22 cellular contexts compared by ENCODE assay signal in the genomic region with DNA sequence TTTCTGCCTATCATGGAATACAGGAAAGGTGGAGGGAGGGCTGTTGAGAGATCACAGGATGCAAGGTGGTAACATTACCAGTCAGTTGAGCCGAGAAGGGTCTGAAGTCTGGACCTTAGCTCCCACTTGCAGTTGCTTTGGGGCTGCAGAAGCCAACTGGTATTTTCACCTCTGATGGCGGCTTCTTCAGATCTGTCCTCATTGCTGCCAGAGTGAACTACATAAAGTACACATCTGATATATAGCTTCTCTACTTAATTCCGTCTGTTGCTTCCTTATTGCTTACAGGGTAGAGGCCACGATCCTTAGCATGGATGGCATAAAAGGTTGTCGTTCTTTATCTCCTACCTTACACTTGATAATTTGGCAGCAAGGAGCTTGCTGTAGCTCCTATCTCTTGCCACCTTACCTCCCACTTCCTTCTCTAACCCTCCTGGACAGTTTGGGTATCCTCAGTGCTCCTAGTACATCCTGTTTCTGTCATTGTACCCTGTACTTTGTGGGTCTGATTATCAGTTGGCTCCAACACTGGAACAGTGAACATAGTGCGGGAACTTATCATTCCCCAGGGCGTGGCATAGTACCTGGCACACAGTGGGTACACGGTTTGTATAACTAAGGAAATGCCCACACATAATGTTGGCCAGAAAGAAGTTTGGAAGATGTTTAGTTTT. TPM values are rescaled to one million over a fixed set of nuclear protein-coding genes. Genes with fewer than 3 reads are reported as not detected.
A peak's percentile ranks its signal among the peaks of the same experiment; 100 is the strongest.
DNase-seq lines count a peak whose midpoint lies in the region; ATAC-seq and TF ChIP-seq lines count a peak whose summit lies in the region.
"Had no signal": no experiment of that assay in that cellular context is flagged by ENCODE, and none has a peak within 500 bp of the region (broad histone marks: within the 10 kb centered on the region; RNA-seq: fewer than 3 reads in every experiment).

No MANE protein-coding gene starts in this region.

- H3F3A ChIP-seq in Loucy (ENCODE audit: low read depth): no peaks in the 10 kb centered on the region

- H3K4me2 ChIP-seq in Loucy (ENCODE audit: low read depth, low read length, poor library complexity, severe bottlenecking): peak overlapping the region; percentile 3

- H4K20me1 ChIP-seq in Loucy (ENCODE audit: insufficient read depth, low read length, poor library complexity, severe bottlenecking): no peaks in the 10 kb centered on the region

- POLR2A ChIA-PET in CD4-positive, alpha-beta memory T cell (lab: Charles Lee; ENCODE audit: partially characterized antibody): interaction anchor here (1.1 to 1.5 kb wide), 3 partner anchors 12 to 128 kb away, joined by 4 to 6 read pairs (median 5); a partner anchor contains a TSS
- POLR2A ChIA-PET in A673 (lab: Charles Lee; ENCODE audit: low non-redundant PET): no interaction called here

- H3K27me3 ChIP-seq in CD4-positive, alpha-beta memory T cell (ENCODE audit: insufficient read depth, low read length): no peaks in the 10 kb centered on the region
- H3K27me3 ChIP-seq in Loucy (ENCODE audit: insufficient read depth, low read length, poor library complexity, severe bottlenecking): no peaks in the 10 kb centered on the region
- H3K27me3 ChIP-seq in duodenal mucosa (ENCODE audit: control insufficient read depth in 1 of 2, insufficient read depth in 2 of 2, low read length in 2 of 2): no peaks in the 10 kb centered on the region
- H3K27me3 ChIP-seq in A673 (replicated peaks; ENCODE audit: insufficient read depth, low read depth, low read length, poor library complexity): no peaks in the 10 kb centered on the region
- no peaks in the 10 kb centered on the region for H3K27me3 ChIP-seq in MG63
- H3K27me3 ChIP-seq: breast epithelium had no signal

- H3K27ac ChIP-seq in CD4-positive, alpha-beta memory T cell (ENCODE audit: low read depth, low read length): no peak overlapping the region
- H3K27ac ChIP-seq in duodenal mucosa (ENCODE audit: low read depth, low read length) (peak overlapping the region; percentile 67), A673 (ENCODE audit: low read depth, low read length, poor library complexity, severe bottlenecking) (no peak overlapping the region)
- H3K27ac ChIP-seq: breast epithelium, epithelial cell of prostate, GM23248, thoracic aorta, WERI-Rb-1 had no signal

- CTCF ChIA-PET in CD4-positive, alpha-beta memory T cell (lab: Charles Lee; ENCODE audit: partially characterized antibody): interaction anchor here (0.6 to 1.4 kb wide), 3 partner anchors 30 to 190 kb away, joined by 4 read pairs; no protein-coding TSS in a partner anchor
- CTCF ChIA-PET in A673 (lab: Charles Lee): no interaction called here

- H3K9ac ChIP-seq in Loucy (ENCODE audit: low read depth, low read length, poor library complexity, severe bottlenecking): no peak overlapping the region
- H3K9ac ChIP-seq in duodenal mucosa (ENCODE audit: low read depth in 1 of 2, low read length in 2 of 2): peak overlapping the region in 1 of 2 donors; percentile 37
- H3K9ac ChIP-seq: GM23248 had no signal

- H3K79me2 ChIP-seq in Loucy (ENCODE audit: insufficient read depth, low read length): no peaks in the 10 kb centered on the region; the same call in 1 of the 2 replicates

- peak overlapping the region in 1 of 8 donors; percentile 26 for H3K4me3 Mint-ChIP-seq in CD4-positive, alpha-beta memory T cell
- H3K4me3 Mint-ChIP-seq: dendritic cell treated with granulocyte-macrophage colony-stimulating factor and Interleukin-4, amounts not matched to agents 40 ng/mL and 50 ng/mL, for 4 days had no signal

- peaks cover 0 to 2% (median 0%) of the 10 kb centered on the region in 8 donors for H3K9me3 Mint-ChIP-seq in CD4-positive, alpha-beta memory T cell
- H3K9me3 Mint-ChIP-seq: dendritic cell treated with granulocyte-macrophage colony-stimulating factor and Interleukin-4, amounts not matched to agents 40 ng/mL and 50 ng/mL, for 4 days had no signal

- no TSS peak for BruUV-seq in A673 (replicated peaks; lab: Mats Ljungman, UMichigan)

- no peaks in the 10 kb centered on the region for H3K27me3 Mint-ChIP-seq in CD4-positive, alpha-beta memory T cell
- H3K27me3 Mint-ChIP-seq: dendritic cell treated with granulocyte-macrophage colony-stimulating factor and Interleukin-4, amounts not matched to agents 40 ng/mL and 50 ng/mL, for 4 days had no signal

- peak; percentile 84 for ATAC-seq in mucosa of descending colon

- H3K9me3 ChIP-seq in CD4-positive, alpha-beta memory T cell (ENCODE audit: control insufficient read depth in 1 of 2, low read length in 2 of 2): no peaks in the 10 kb centered on the region
- H3K9me3 ChIP-seq in Loucy (ENCODE audit: insufficient read depth, low read depth, low read length): no peaks in the 10 kb centered on the region
- H3K9me3 ChIP-seq in duodenal mucosa (ENCODE audit: control insufficient read depth in 1 of 2, low read length in 2 of 2): no peaks in the 10 kb centered on the region
- H3K9me3 ChIP-seq in mucosa of descending colon: no peaks in the 10 kb centered on the region
- H3K9me3 ChIP-seq in A673 (ENCODE audit: low read depth, low read length, poor library complexity, severe bottlenecking): no peaks in the 10 kb centered on the region
- H3K9me3 ChIP-seq in MG63: no peaks in the 10 kb centered on the region
- H3K9me3 ChIP-seq: breast epithelium, thoracic aorta had no signal

- no peak overlapping the region for H3K4me3 ChIP-seq in CD4-positive, alpha-beta memory T cell (ENCODE audit: low read length in 2 of 2)
- H3K4me3 ChIP-seq in Loucy (ENCODE audit: low read length, poor library complexity, severe bottlenecking) (no peak overlapping the region), duodenal mucosa (ENCODE audit: low read depth in 1 of 2, low read length in 2 of 2) (peak overlapping the region; percentile 1 to 13), mucosa of descending colon (no peak overlapping the region), A673 (ENCODE audit: low read depth, low read length, poor library complexity, severe bottlenecking) (no peak overlapping the region), MG63 (no peak overlapping the region)
- H3K4me3 ChIP-seq: breast epithelium, GM23248, thoracic aorta had no signal

- DNase-seq in CD4-positive, alpha-beta memory T cell: no peak
- DNase-seq in mucosa of descending colon (peak in 1 of 3 donors; percentile 68), SW 1271 (lab: John Stamatoyannopoulos, UW) (no peak), NCI-H1436 (lab: John Stamatoyannopoulos, UW) (no peak), A673 (ENCODE audit: low spot score) (no peak), MG63 (no peak)
- DNase-seq: activated CD4-positive, alpha-beta T cell treated with anti-CD3 and anti-CD28 coated beads, Interleukin-2, amount 50 U/mL, for 48 hours; activated T-cell treated with anti-CD3 and anti-CD28 coated beads, Interleukin-2, amount 50 U/mL, for 1 hour; GM23248; KG1; NCI-H1048; NCI-H526; stimulated activated CD4-positive, alpha-beta T cell treated with anti-CD3 and anti-CD28 coated beads, Interleukin-15, amount 100 ng/mL, for 24 hours; WERI-Rb-1 had no signal

- peak overlapping the region in 5 of 7 donors; percentile 0 to 82 (median 46) for H3K27ac Mint-ChIP-seq in CD4-positive, alpha-beta memory T cell
- H3K27ac Mint-ChIP-seq: dendritic cell treated with granulocyte-macrophage colony-stimulating factor and Interleukin-4, amounts not matched to agents 40 ng/mL and 50 ng/mL, for 4 days had no signal

- H3K36me3 Mint-ChIP-seq in CD4-positive, alpha-beta memory T cell: peaks cover 13 to 38% of the 10 kb centered on the region in 2 donors

- H3K4me1 Mint-ChIP-seq in CD4-positive, alpha-beta memory T cell: peaks cover 18 to 46% (median 29%) of the 10 kb centered on the region in 4 donors

- no peak for TF ChIP-seq CTCF in Loucy (conservative IDR thresholded peaks at IDR 0.05; ENCODE audit: low read length)
- no peak for TF ChIP-seq CTCF in mucosa of descending colon (IDR thresholded peaks at IDR 0.05)
- TF ChIP-seq CTCF in A673 (conservative IDR thresholded peaks at IDR 0.05; ENCODE audit: low read depth, low read length): no peak

- H3K4me1 ChIP-seq in CD4-positive, alpha-beta memory T cell (ENCODE audit: insufficient read depth, low read length): no peaks in the 10 kb centered on the region
- H3K4me1 ChIP-seq in Loucy (ENCODE audit: insufficient read depth, low read length, poor library complexity, severe bottlenecking) (peaks cover 11% of the 10 kb centered on the region), duodenal mucosa (ENCODE audit: control insufficient read depth in 1 of 2, insufficient read depth in 2 of 2, low read length in 2 of 2) (peaks cover 27 to 39% of the 10 kb centered on the region in 2 donors), mucosa of descending colon (ENCODE audit: low read depth) (peaks cover 59% of the 10 kb centered on the region), A673 (ENCODE audit: insufficient read depth, low read length, poor library complexity, severe bottlenecking) (no peaks in the 10 kb centered on the region)
- H3K4me1 ChIP-seq: breast epithelium had no signal

- no peaks in the 10 kb centered on the region for H3K9me2 ChIP-seq in Loucy (replicated peaks; ENCODE audit: low read depth, low read length)

- no peak overlapping the region for H2AFZ ChIP-seq in Loucy (ENCODE audit: low read length)
- H2AFZ ChIP-seq: GM23248 had no signal

- H3K36me3 ChIP-seq in CD4-positive, alpha-beta memory T cell (ENCODE audit: insufficient read depth, low read length): peaks cover 8% of the 10 kb centered on the region
- H3K36me3 ChIP-seq in Loucy (ENCODE audit: insufficient read depth, low read length): no peaks in the 10 kb centered on the region
- H3K36me3 ChIP-seq in duodenal mucosa (ENCODE audit: control insufficient read depth in 1 of 2, insufficient read depth in 2 of 2, low read length in 2 of 2): peaks cover 0 to 9% of the 10 kb centered on the region in 2 donors
- H3K36me3 ChIP-seq in mucosa of descending colon (ENCODE audit: low read depth): no peaks in the 10 kb centered on the region
- peaks cover 5% of the 10 kb centered on the region for H3K36me3 ChIP-seq in A673 (ENCODE audit: insufficient read depth, low read length, poor library complexity, severe bottlenecking)
- peaks cover 22% of the 10 kb centered on the region for H3K36me3 ChIP-seq in MG63
- H3K36me3 ChIP-seq: breast epithelium, WERI-Rb-1 had no signal

- intact Hi-C loops in CD4-positive, alpha-beta memory T cell (cut with micrococcal nuclease): no loop called here
- intact Hi-C loops in mucosa of descending colon (cut with DNase I, micrococcal nuclease) (no loop called here), A673 (cut with micrococcal nuclease; ENCODE audit: unreplicated experiment) (no loop called here)

RNA-seq across cellular contexts. Expression of a gene that starts 30.9 kb away (rescaled TPM):
- 10 to 100 TPM; 22.8 to 24.6 TPM for total RNA-seq in CD4-positive, alpha-beta memory T cell
- polyA plus RNA-seq in CD4-positive, alpha-beta memory T cell: 10 to 100 TPM in 1 of 2 donors, 1 to 10 TPM in 1; 8.9 to 12.0 TPM
- total RNA-seq in mucosa of descending colon: 100 to 1,000 TPM; 320 to 457 (median 426) TPM
- total RNA-seq in A673 (2021): 7.9 and 12.5 TPM in 2 replicates
- 38.0 and 75.9 TPM in 2 replicates for total RNA-seq in MG63 (2014; rRNA removed; shearing (Covaris generic); ENCODE audit: low replicate concordance)

RNA-seq across cellular contexts. Expression of a gene that starts 51.5 kb away (rescaled TPM):
- under 1 TPM; 0.33 to 0.44 TPM for total RNA-seq in CD4-positive, alpha-beta memory T cell
- 1 to 10 TPM in 1 of 2 donors, not detected in 1; 1.1 TPM for polyA plus RNA-seq in CD4-positive, alpha-beta memory T cell
- total RNA-seq in mucosa of descending colon (not detected), A673 (2021) (not detected in 2 replicates)
- total RNA-seq in MG63 (2014; rRNA removed; shearing (Covaris generic); ENCODE audit: low replicate concordance): not detected in 2 replicates
- total RNA-seq: breast epithelium, Daoy, GM23248 had no signal
- polyA plus RNA-seq: adipose tissue, GM23248 had no signal

Comparison
In these comparisons a context has a peak if more than half of its experiments do, and no peak if none do; other contexts are left out.
1. H3K4me3 ChIP-seq: peak in duodenal mucosa (2 of 2); none in CD4-positive, alpha-beta memory T cell (0 of 2), Loucy (single experiment), mucosa of descending colon (single experiment), A673 (single experiment) and MG63 (single experiment).